23 cellular contexts compared by ENCODE assay signal in the genomic region with DNA sequence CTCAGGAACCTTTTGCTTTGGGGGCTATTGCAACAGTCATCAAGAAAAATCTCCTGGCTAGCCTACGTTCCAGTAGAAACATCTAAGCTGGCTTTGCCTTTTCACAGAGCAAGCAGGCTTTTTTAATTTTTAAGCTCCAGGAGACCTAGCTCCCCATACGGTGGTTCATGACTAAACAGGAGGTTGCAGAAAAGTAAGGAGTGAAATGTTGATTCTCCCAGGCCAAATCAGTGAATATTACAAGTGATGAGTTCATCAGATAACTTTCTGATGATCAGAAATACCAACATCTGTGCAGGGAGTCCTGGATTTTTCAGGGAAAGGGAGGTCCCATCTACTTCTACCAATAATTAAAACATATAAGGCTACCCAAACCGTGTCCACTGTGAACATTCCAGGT.
"Had no signal": no experiment of that assay in that cellular context is flagged by ENCODE, and none has a peak within 500 bp of the region (broad histone marks: within the 10 kb centered on the region; RNA-seq: fewer than 3 reads in every experiment).

No MANE protein-coding gene starts in this region.

- FAIRE-seq: islet of Langerhans, kidney, small intestine had no signal

- H3K9me3 ChIP-seq: left lung, lower lobe of right lung, ovary, right atrium auricular region, sigmoid colon, spleen, suprapubic skin, thoracic aorta, tibial artery, uterus had no signal

- H3K27me3 ChIP-seq: left lung, ovary, right atrium auricular region, sigmoid colon, spleen, suprapubic skin, tibial artery, uterus had no signal

- DNase-seq: hypothalamus; immature natural killer cell; kidney; left colon; left lung; lower lobe of right lung; mammary epithelial cell; mesendoderm; naive B cell; natural killer cell; ovary; sigmoid colon; small intestine; spleen; stimulated activated CD4-positive, alpha-beta T cell treated with anti-CD3 and anti-CD28 coated beads, Interleukin-4, amount 100 ng/mL, for 24 hours; stimulated activated naive CD4-positive, alpha-beta T cell; tibial artery; uterus had no signal

- H3K4me3 ChIP-seq: left lung, lower lobe of right lung, ovary, right atrium auricular region, sigmoid colon, spleen, suprapubic skin, thoracic aorta, tibial artery, uterus had no signal

- H3K4me1 ChIP-seq: left lung, lower lobe of right lung, spleen, suprapubic skin, uterus had no signal

- H3K36me3 ChIP-seq: left lung, lower lobe of right lung, ovary, right atrium auricular region, sigmoid colon, spleen, suprapubic skin, thoracic aorta, tibial artery, uterus had no signal

- H3K27ac ChIP-seq: left lung, lower lobe of right lung, ovary, right atrium auricular region, sigmoid colon, spleen, suprapubic skin, thoracic aorta, tibial artery, uterus had no signal

- ATAC-seq: left colon; left lung; lower lobe of right lung; natural killer cell; stimulated activated effector memory CD8-positive, alpha-beta T cell treated with anti-CD3 and anti-CD28 coated beads, Interleukin-12 subunit alpha, Interleukin-12 subunit beta, amount 100 ng/mL, for 72 hours had no signal
